Comparison of ENCODE assay signal across 25 cellular contexts in genomic region chr2:43977677-43978076, GRCh38. TPM values are rescaled to one million over a fixed set of nuclear protein-coding genes. Genes with fewer than 3 reads are reported as not detected.
DNase-seq lines count a peak whose midpoint lies in the region; ATAC-seq, FAIRE-seq and TF ChIP-seq lines count a peak whose summit lies in the region.
"Had no signal": no experiment of that assay in that cellular context is flagged by ENCODE, and none has a peak within 500 bp of the region (broad histone marks: within the 10 kb centered on the region; RNA-seq: fewer than 3 reads in every experiment).

No MANE protein-coding gene starts in this region.

- H3K4me1 ChIP-seq in HepG2 (ENCODE audit: insufficient read depth, low read length) (no peaks in the 10 kb centered on the region), right lobe of liver (no peaks in the 10 kb centered on the region)

- POLR2A ChIA-PET in HepG2 (lab: Yijun Ruan, JAX), result no interaction called here

- H3K4me2 ChIP-seq in HepG2 (ENCODE audit: low read depth, low read length), result no peak overlapping the region

- no peak overlapping the region for H3K9ac ChIP-seq in HepG2 (ENCODE audit: insufficient read depth, low read depth, low read length)

- CTCF ChIA-PET in activated CD8-positive, alpha-beta memory T cell treated with anti-CD3 and anti-CD28 coated beads, Interleukin-2, amount 10 ng/mL, durations not matched to agents 7 days and 5 days (lab: Charles Lee), result no interaction called here
- CTCF ChIA-PET in HepG2 (lab: Yijun Ruan, JAX; ENCODE audit: low intra/inter-chr PET ratio, low total read pairs), result no interaction called here

- no peaks in the 10 kb centered on the region for H3K9me3 ChIP-seq in HepG2 (ENCODE audit: low read length)
- no peaks in the 10 kb centered on the region for H3K9me3 ChIP-seq in right lobe of liver

- H3K27me3 ChIP-seq in HepG2 (ENCODE audit: control insufficient read depth in 1 of 2, insufficient read depth in 2 of 2, low read length in 2 of 2), result no peaks in the 10 kb centered on the region
- no peaks in the 10 kb centered on the region for H3K27me3 ChIP-seq in right lobe of liver

- TF ChIP-seq EP300 in HepG2 (IDR thresholded peaks at IDR 0.05; ENCODE audit: low read depth in 2 of 2, low read length in 2 of 2) (no peak), HepG2 (CRISPR knock-in tag; IDR thresholded peaks at IDR 0.05; ENCODE audit: borderline replicate concordance) (no peak)

- H3K36me3 ChIP-seq in HepG2 (replicated peaks in 1 of 2; ENCODE audit: control insufficient read depth in 1 of 2, insufficient read depth in 2 of 2, low read length in 2 of 2) (peaks cover 19 to 94% of the 10 kb centered on the region in 2 experiments), right lobe of liver (peaks cover 0 to 70% (median 17%) of the 10 kb centered on the region in 4 donors)

- FAIRE-seq in HepG2 (lab: Jason Lieb, UNC), result no peak
- FAIRE-seq: GM12892, K562 had no signal

- no peak overlapping the region for H3K27ac Mint-ChIP-seq in activated CD8-positive, alpha-beta memory T cell treated with anti-CD3 and anti-CD28 coated beads, Interleukin-2, amount 10 ng/mL, durations not matched to agents 7 days and 5 days
- H3K27ac Mint-ChIP-seq: CD8-positive, alpha-beta T cell had no signal

- H4K20me1 ChIP-seq in HepG2 (ENCODE audit: insufficient read depth, low read length), result no peaks in the 10 kb centered on the region

- H3K36me3 Mint-ChIP-seq in activated CD8-positive, alpha-beta memory T cell treated with anti-CD3 and anti-CD28 coated beads, Interleukin-2, amount 10 ng/mL, durations not matched to agents 7 days and 5 days, result peaks cover 48% of the 10 kb centered on the region

- no TSS peak for BruUV-seq in HepG2 (replicated peaks; lab: Mats Ljungman, UMichigan)

- H3K4me3 Mint-ChIP-seq in activated CD8-positive, alpha-beta memory T cell treated with anti-CD3 and anti-CD28 coated beads, Interleukin-2, amount 10 ng/mL, durations not matched to agents 7 days and 5 days, result no peak overlapping the region
- H3K4me3 Mint-ChIP-seq: CD8-positive, alpha-beta T cell had no signal

- no peak overlapping the region for H2AFZ ChIP-seq in HepG2 (ENCODE audit: low read length)

- peak; percentile 33 for ATAC-seq in activated CD8-positive, alpha-beta memory T cell treated with anti-CD3 and anti-CD28 coated beads, Interleukin-2, amount 10 ng/mL, durations not matched to agents 7 days and 5 days
- ATAC-seq in HepG2 (peak; percentile 20; the same call in 2 of the 3 replicates), right lobe of liver (no peak), HG03135 (IDR thresholded peaks at IDR 0.05; ENCODE audit: unreplicated experiment) (no peak), HG03039 (IDR thresholded peaks at IDR 0.05; ENCODE audit: unreplicated experiment) (no peak)
- ATAC-seq: CD8-positive, alpha-beta T cell; Panc1 had no signal

- H3K79me2 ChIP-seq in HepG2 (ENCODE audit: insufficient read depth, low read length), result peaks cover under 1% of the 10 kb centered on the region

- H3K4me1 Mint-ChIP-seq in activated CD8-positive, alpha-beta memory T cell treated with anti-CD3 and anti-CD28 coated beads, Interleukin-2, amount 10 ng/mL, durations not matched to agents 7 days and 5 days, result peaks cover 8% of the 10 kb centered on the region

- TF ChIP-seq POLR2A in HepG2 (IDR thresholded peaks at IDR 0.05; ENCODE audit: insufficient read depth in 1 of 2, low read depth in 2 of 2, low read length in 2 of 2) (no peak), right lobe of liver (IDR thresholded peaks at IDR 0.05) (no peak)

- TF ChIP-seq RAD21 in HepG2 (CRISPR knock-in tag; IDR thresholded peaks at IDR 0.05), result no peak

- no peak overlapping the region for H3K4me3 ChIP-seq in HepG2 (replicated peaks in 1 of 3; ENCODE audit: insufficient read depth in 1 of 3, low read depth in 2 of 3, low read length in 3 of 3)
- H3K4me3 ChIP-seq in right lobe of liver, result no peak overlapping the region
- H3K4me3 ChIP-seq: K562 had no signal

- H3K27ac ChIP-seq in HepG2 (ENCODE audit: extremely low read length, insufficient read depth, low read length) (no peak overlapping the region), right lobe of liver (no peak overlapping the region)

- TF ChIP-seq CTCF in HepG2 (CRISPR knock-in tag; IDR thresholded peaks at IDR 0.05) (no peak), right lobe of liver (IDR thresholded peaks at IDR 0.05) (no peak)

- no peaks in the 10 kb centered on the region for H3K9me3 Mint-ChIP-seq in activated CD8-positive, alpha-beta memory T cell treated with anti-CD3 and anti-CD28 coated beads, Interleukin-2, amount 10 ng/mL, durations not matched to agents 7 days and 5 days (ENCODE audit: low read depth)
- H3K9me3 Mint-ChIP-seq: CD8-positive, alpha-beta T cell had no signal

- no peak for DNase-seq in activated CD8-positive, alpha-beta memory T cell treated with anti-CD3 and anti-CD28 coated beads, Interleukin-2, amount 10 ng/mL, durations not matched to agents 7 days and 5 days
- DNase-seq in activated CD8-positive, alpha-beta memory T cell treated with anti-CD3 and anti-CD28 coated beads for 24 hours, result no peak
- no peak for DNase-seq in HepG2 (ENCODE audit: low spot score)
- DNase-seq in right lobe of liver, result no peak
- DNase-seq in astrocyte of the hippocampus (ENCODE audit: low read depth, low spot score), result peak; percentile 4
- no peak for DNase-seq in NCI-H187 (lab: John Stamatoyannopoulos, UW)
- DNase-seq: AML-193; C1 segment of cervical spinal cord; CD8-positive, alpha-beta T cell; DND-41; GOT3; MM.1S; NCI-H1048; NCI-H1417 treated with DMSO at 0.1 percent for 48 hours; NCI-H187 treated with DMSO at 0.1 percent for 48 hours; NCI-H2227 treated with DMSO at 0.1 percent for 48 hours; NCI-H510A treated with DMSO at 0.1 percent for 48 hours; NCI-H748 treated with DMSO at 0.1 percent for 48 hours; NK-92 treated with Interleukin-12 subunit alpha and Interleukin-12 subunit beta, amount 100 ng/mL, for 24 hours; SIG-M5 had no signal

- H3K27me3 Mint-ChIP-seq in activated CD8-positive, alpha-beta memory T cell treated with anti-CD3 and anti-CD28 coated beads, Interleukin-2, amount 10 ng/mL, durations not matched to agents 7 days and 5 days, result no peaks in the 10 kb centered on the region

- in situ Hi-C loops in HepG2 (cut with HindIII; ENCODE audit: extremely low pct_ligation_motif_present, low pct_unique_long_range_greater_than_20kb), result loop anchor here (5.0 kb wide), 1 partner anchor 45 kb away; no protein-coding TSS in a partner anchor

- intact Hi-C loops in HepG2 (cut with micrococcal nuclease; ENCODE audit: unreplicated experiment) (no loop called here), right lobe of liver (cut with DNase I) (no loop called here)

TF ChIP-seq in HepG2, 621 proteins besides CTCF, POLR2A, EP300 and RAD21:
- TF ChIP-seq ATF7 (IDR thresholded peaks at IDR 0.05) (peak; percentile 52; the same call in 1 of the 2 replicates), ATF7 (CRISPR knock-in tag; IDR thresholded peaks at IDR 0.05) (no peak)
- TF ChIP-seq, protein P1, sequence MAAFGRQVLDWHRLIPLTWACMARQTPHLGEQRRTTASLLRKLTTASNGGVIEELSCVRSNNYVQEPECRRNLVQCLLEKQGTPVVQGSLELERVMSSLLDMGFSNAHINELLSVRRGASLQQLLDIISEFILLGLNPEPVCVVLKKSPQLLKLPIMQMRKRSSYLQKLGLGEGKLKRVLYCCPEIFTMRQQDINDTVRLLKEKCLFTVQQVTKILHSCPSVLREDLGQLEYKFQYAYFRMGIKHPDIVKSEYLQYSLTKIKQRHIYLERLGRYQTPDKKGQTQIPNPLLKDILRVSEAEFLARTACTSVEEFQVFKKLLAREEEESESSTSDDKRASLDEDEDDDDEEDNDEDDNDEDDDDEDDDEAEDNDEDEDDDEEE (CRISPR knock-in tag; IDR thresholded peaks at IDR 0.05), result no peak

RNA-seq across cellular contexts. Expression of gene LRPPRC, which starts 18.1 kb away (rescaled TPM):
- 100 to 1,000 TPM in 1 of 2 experiments, 10 to 100 TPM in 1; 70.0 to 103 TPM for total RNA-seq in activated CD8-positive, alpha-beta memory T cell treated with anti-CD3 and anti-CD28 coated beads, Interleukin-2, amount 10 ng/mL, durations not matched to agents 7 days and 5 days
- 167 and 307 TPM in 2 replicates for total RNA-seq in HepG2 (2016; rRNA removed; fragmentation: Illumina TruSeq; extraction: Trizol)
- 38.2 and 40.5 TPM in 2 replicates for total RNA-seq in HepG2 (2016; cell fraction: cytosol; rRNA removed; fragmentation: Illumina TruSeq; extraction: Trizol; ENCODE audit: low read depth)
- total RNA-seq in HepG2 (2016; cell fraction: insoluble cytoplasmic fraction; rRNA removed; fragmentation: Illumina TruSeq; extraction: Trizol), result 164 and 309 TPM in 2 replicates
- 59.5 and 69.4 TPM in 2 replicates for total RNA-seq in HepG2 (2016; cell fraction: membrane; rRNA removed; fragmentation: Illumina TruSeq; extraction: Trizol)
- 164 and 186 TPM in 2 replicates for total RNA-seq in HepG2 (2016; cell fraction: nucleus; rRNA removed; fragmentation: Illumina TruSeq; extraction: Trizol)
- polyA plus RNA-seq in HepG2 (2011; rRNA removed), result 80.9 and 117 TPM in 2 replicates
- polyA plus RNA-seq in HepG2 (2011; cell fraction: cytosol; rRNA removed), result 47.3 and 64.4 TPM in 2 replicates
- 50.1 and 64.8 TPM in 2 replicates for polyA plus RNA-seq in HepG2 (2011; cell fraction: nucleus; rRNA removed)
- polyA plus RNA-seq in HepG2 (2012), result 113 and 158 TPM in 2 replicates
- polyA plus RNA-seq in HepG2 (2016; cell fraction: cytosol; fragmentation: Illumina TruSeq; extraction: Trizol; ENCODE audit: low read depth), result 5.8 and 6.2 TPM in 2 replicates
- 202 and 204 TPM in 2 replicates for polyA plus RNA-seq in HepG2 (2016; cell fraction: insoluble cytoplasmic fraction; fragmentation: Illumina TruSeq; extraction: Trizol; ENCODE audit: low read depth)
- polyA plus RNA-seq in HepG2 (2016; cell fraction: membrane; fragmentation: Illumina TruSeq; extraction: Trizol; ENCODE audit: low read depth), result 14.7 and 18.7 TPM in 2 replicates
- 186 and 216 TPM in 2 replicates for polyA plus RNA-seq in HepG2 (2016; cell fraction: nucleus; fragmentation: Illumina TruSeq; extraction: Trizol; ENCODE audit: insufficient read depth, low read depth)
- polyA minus RNA-seq in HepG2 (2011; rRNA and poly(A)+ RNA removed; ENCODE audit: low replicate concordance), result 64.6 and 115 TPM in 2 replicates
- 343 and 363 TPM in 2 replicates for polyA minus RNA-seq in HepG2 (2011; cell fraction: cytosol; rRNA and poly(A)+ RNA removed)
- polyA minus RNA-seq in HepG2 (2011; cell fraction: nucleus; rRNA and poly(A)+ RNA removed), result 210 and 231 TPM in 2 replicates
- 10 to 100 TPM; 39.6 to 53.8 (median 45.5) TPM for total RNA-seq in right lobe of liver

Comparison
In these comparisons a context has a peak if more than half of its experiments do, and no peak if none do; other contexts are left out.
1. ATAC-seq: peak in activated CD8-positive, alpha-beta memory T cell treated with anti-CD3 and anti-CD28 coated beads, Interleukin-2, amount 10 ng/mL, durations not matched to agents 7 days and 5 days (single experiment) and HepG2 (single experiment); none in right lobe of liver (0 of 4), HG03135 (single experiment) and HG03039 (single experiment).